In genomic region chr11:35418282-35418846, GRCh38 we compare ENCODE assay signal across 10 cellular contexts. TPM values are rescaled to one million over a fixed set of nuclear protein-coding genes. Genes with fewer than 3 reads are reported as not detected.
DNase-seq lines count a peak whose midpoint lies in the region; ATAC-seq and TF ChIP-seq lines count a peak whose summit lies in the region.
"Had no signal": no experiment of that assay in that cellular context is flagged by ENCODE, and none has a peak within 500 bp of the region (broad histone marks: within the 10 kb centered on the region; RNA-seq: fewer than 3 reads in every experiment).

No MANE protein-coding gene starts in this region.

- CTCF ChIA-PET in MCF 10A (lab: Yijun Ruan, JAX), result interaction anchor here (0.6 kb wide), 1 partner anchor 330 kb away, joined by 3 read pairs; no protein-coding TSS in a partner anchor
- CTCF ChIA-PET in mammary epithelial cell (lab: Charles Lee; ENCODE audit: low non-redundant PET), result no interaction called here

- dilution Hi-C loops in mammary epithelial cell (cut with HindIII; ENCODE audit: low sequenced_read_pairs), result no loop called here

- intact Hi-C loops in MCF 10A (cut with micrococcal nuclease) (no loop called here), mammary epithelial cell (cut with micrococcal nuclease) (no loop called here), left lung (cut with DNase I) (no loop called here), upper lobe of right lung (cut with DNase I) (no loop called here), lower leg skin (cut with DNase I; ENCODE audit: low total_unique reads) (no loop called here)
- intact Hi-C loops in activated T-helper 2 cell treated with anti-CD3 and anti-CD28 coated beads, Interferon-gamma antibody, Interleukin-2, Interleukin-4, amounts not matched to agents 10 μg/mL and 5 μg/mL and 100 μg/mL, durations not matched to agents 14 hours and 24 hours and 36 hours (cut with micrococcal nuclease), result no loop called here

- H3K27me3 Mint-ChIP-seq in MCF 10A (ENCODE audit: insufficient read depth, unreplicated experiment), result peaks cover 94% of the 10 kb centered on the region
- peaks cover 86% of the 10 kb centered on the region for H3K27me3 Mint-ChIP-seq in activated T-helper 2 cell treated with anti-CD3 and anti-CD28 coated beads, Interferon-gamma antibody, Interleukin-2, Interleukin-4, amounts not matched to agents 10 μg/mL and 5 μg/mL and 100 μg/mL, durations not matched to agents 14 hours and 24 hours and 36 hours (ENCODE audit: low read depth)

- H3K9me3 ChIP-seq in mammary epithelial cell (replicated peaks; ENCODE audit: insufficient read depth, low read length) (no peaks in the 10 kb centered on the region), left lung (no peaks in the 10 kb centered on the region), upper lobe of right lung (no peaks in the 10 kb centered on the region)

- H3K27me3 ChIP-seq in mammary epithelial cell (ENCODE audit: insufficient read depth, low read length), result peaks cover 52% of the 10 kb centered on the region
- peaks cover 57 to 93% of the 10 kb centered on the region in 2 donors for H3K27me3 ChIP-seq in left lung
- peaks cover 54% of the 10 kb centered on the region for H3K27me3 ChIP-seq in upper lobe of right lung

- no peaks in the 10 kb centered on the region for H3K79me2 ChIP-seq in mammary epithelial cell (ENCODE audit: insufficient read depth, low read length)

- H3K4me2 ChIP-seq in mammary epithelial cell (ENCODE audit: insufficient read depth, low read depth, low read length), result no peak overlapping the region

- no peak overlapping the region for H2AFZ ChIP-seq in mammary epithelial cell (ENCODE audit: low read depth, low read length)

- BruUV-seq in MCF 10A (replicated peaks; lab: Mats Ljungman, UMichigan) (no TSS peak), mammary epithelial cell (replicated peaks; lab: Mats Ljungman, UMichigan) (no TSS peak)

- ATAC-seq in left lung (peak; percentile 49), upper lobe of right lung (peak; percentile 58), HG03175 (IDR thresholded peaks at IDR 0.05; ENCODE audit: unreplicated experiment) (no peak)

- H3K36me3 ChIP-seq in mammary epithelial cell (ENCODE audit: insufficient read depth, low read length) (no peaks in the 10 kb centered on the region), left lung (no peaks in the 10 kb centered on the region), upper lobe of right lung (no peaks in the 10 kb centered on the region)

- TF ChIP-seq POLR2A in lower leg skin (IDR thresholded peaks at IDR 0.05), result no peak

- no peak for DNase-seq in MCF 10A (ENCODE audit: unreplicated experiment)
- DNase-seq in mammary epithelial cell, result no peak
- no peak for DNase-seq in activated T-helper 2 cell treated with anti-CD3 and anti-CD28 coated beads, Interferon-gamma antibody, Interleukin-2, Interleukin-4, amounts not matched to agents 10 μg/mL and 5 μg/mL and 100 μg/mL, durations not matched to agents 14 hours and 24 hours and 36 hours (ENCODE audit: low spot score)
- peak in 1 of 2 donors; percentile 70 for DNase-seq in left lung
- DNase-seq in upper lobe of right lung, result peak; percentile 65
- DNase-seq in lower leg skin (ENCODE audit: low spot score in 2 of 2), result no peak
- no peak for DNase-seq in T-helper 9 cell
- DNase-seq: activated effector memory CD4-positive, alpha-beta T cell treated with Interleukin-2 at 50 U/mL for 16 hours had no signal

- no peak overlapping the region for H3K27ac ChIP-seq in mammary epithelial cell (ENCODE audit: insufficient read depth, low read depth, low read length)
- H3K27ac ChIP-seq in left lung, result no peak overlapping the region
- H3K27ac ChIP-seq in upper lobe of right lung, result no peak overlapping the region

- TF ChIP-seq CTCF in MCF 10A (IDR thresholded peaks at IDR 0.05; ENCODE audit: unreplicated experiment) (no peak), mammary epithelial cell (conservative IDR thresholded peaks at IDR 0.05 in 1 of 2, IDR thresholded peaks at IDR 0.05 in 1 of 2; ENCODE audit: extremely low read depth in 1 of 2, insufficient read depth in 1 of 2, low read depth in 1 of 2, low read length in 2 of 2) (no peak), left lung (IDR thresholded peaks at IDR 0.05) (no peak), upper lobe of right lung (IDR thresholded peaks at IDR 0.05) (no peak), lower leg skin (IDR thresholded peaks at IDR 0.05) (no peak)

- peaks cover 8% of the 10 kb centered on the region for H3K4me1 ChIP-seq in mammary epithelial cell (ENCODE audit: insufficient read depth, low read length)
- H3K4me1 ChIP-seq in left lung, result peaks cover 16 to 22% of the 10 kb centered on the region in 2 donors
- peaks cover 12% of the 10 kb centered on the region for H3K4me1 ChIP-seq in upper lobe of right lung

- in situ Hi-C loops in mammary epithelial cell (cut with MboI; ENCODE audit: low sequenced_read_pairs in 2 of 2), result no loop called here

- H3K9me3 Mint-ChIP-seq in MCF 10A (ENCODE audit: unreplicated experiment), result no peaks in the 10 kb centered on the region
- H3K9me3 Mint-ChIP-seq in activated T-helper 2 cell treated with anti-CD3 and anti-CD28 coated beads, Interferon-gamma antibody, Interleukin-2, Interleukin-4, amounts not matched to agents 10 μg/mL and 5 μg/mL and 100 μg/mL, durations not matched to agents 14 hours and 24 hours and 36 hours, result no peaks in the 10 kb centered on the region
- H3K9me3 Mint-ChIP-seq: natural killer cell treated with Interleukin-12 subunit alpha and Interleukin-12 subunit beta and Interleukin-15 and Interleukin-18, amount 100 ng/mL, for 72 hours had no signal

- no peak overlapping the region for H3K27ac Mint-ChIP-seq in MCF 10A (ENCODE audit: low read depth, unreplicated experiment)
- H3K27ac Mint-ChIP-seq in activated T-helper 2 cell treated with anti-CD3 and anti-CD28 coated beads, Interferon-gamma antibody, Interleukin-2, Interleukin-4, amounts not matched to agents 10 μg/mL and 5 μg/mL and 100 μg/mL, durations not matched to agents 14 hours and 24 hours and 36 hours, result no peak overlapping the region
- H3K27ac Mint-ChIP-seq: natural killer cell treated with Interleukin-12 subunit alpha and Interleukin-12 subunit beta and Interleukin-15 and Interleukin-18, amount 100 ng/mL, for 72 hours had no signal

- 24% methylated on average over 25 of the region's 29 CpGs for WGBS in mammary epithelial cell (ENCODE audit: low coverage, missing lambda C conversion rate)
- WGBS in lower leg skin, 2 donors, result 9 to 21% methylated on average over 29 of the region's 29 CpGs

- H3K9ac ChIP-seq in mammary epithelial cell (ENCODE audit: insufficient read depth, low read length), result no peak overlapping the region

- no peaks in the 10 kb centered on the region for H3K4me1 Mint-ChIP-seq in MCF 10A (ENCODE audit: insufficient read depth, unreplicated experiment)
- peaks cover 4% of the 10 kb centered on the region for H3K4me1 Mint-ChIP-seq in activated T-helper 2 cell treated with anti-CD3 and anti-CD28 coated beads, Interferon-gamma antibody, Interleukin-2, Interleukin-4, amounts not matched to agents 10 μg/mL and 5 μg/mL and 100 μg/mL, durations not matched to agents 14 hours and 24 hours and 36 hours (ENCODE audit: low read depth)

- POLR2A ChIA-PET in MCF 10A (lab: Yijun Ruan, JAX), result no interaction called here

- H3K36me3 Mint-ChIP-seq in MCF 10A (ENCODE audit: insufficient read depth, unreplicated experiment), result no peaks in the 10 kb centered on the region
- no peaks in the 10 kb centered on the region for H3K36me3 Mint-ChIP-seq in activated T-helper 2 cell treated with anti-CD3 and anti-CD28 coated beads, Interferon-gamma antibody, Interleukin-2, Interleukin-4, amounts not matched to agents 10 μg/mL and 5 μg/mL and 100 μg/mL, durations not matched to agents 14 hours and 24 hours and 36 hours (ENCODE audit: low read depth)
- H3K36me3 Mint-ChIP-seq: natural killer cell treated with Interleukin-12 subunit alpha and Interleukin-12 subunit beta and Interleukin-15 and Interleukin-18, amount 100 ng/mL, for 72 hours had no signal

- H3K4me3 Mint-ChIP-seq in MCF 10A (ENCODE audit: unreplicated experiment), result peak overlapping the region; percentile 35
- peak overlapping the region; percentile 28 for H3K4me3 Mint-ChIP-seq in activated T-helper 2 cell treated with anti-CD3 and anti-CD28 coated beads, Interferon-gamma antibody, Interleukin-2, Interleukin-4, amounts not matched to agents 10 μg/mL and 5 μg/mL and 100 μg/mL, durations not matched to agents 14 hours and 24 hours and 36 hours (ENCODE audit: low read depth)
- H3K4me3 Mint-ChIP-seq: natural killer cell treated with Interleukin-12 subunit alpha and Interleukin-12 subunit beta and Interleukin-15 and Interleukin-18, amount 100 ng/mL, for 72 hours had no signal

- H3K4me3 ChIP-seq in mammary epithelial cell (replicated peaks in 1 of 3; ENCODE audit: insufficient read depth in 1 of 3, low read depth in 2 of 3, low read length in 3 of 3) (peak overlapping the region in 1 of 3 experiments; percentile 29), left lung (peak overlapping the region in 1 of 2 donors; percentile 38), upper lobe of right lung (peak overlapping the region; percentile 46), lower leg skin (ENCODE audit: low read depth, poor library complexity, severe bottlenecking) (no peak overlapping the region)

- H4K20me1 ChIP-seq in mammary epithelial cell (ENCODE audit: insufficient read depth, low read length), result no peaks in the 10 kb centered on the region

RNA-seq across cellular contexts. Expression of gene SLC1A2, which starts 1.0 kb away (rescaled TPM):
- total RNA-seq in MCF 10A (2022) (not detected in 2 replicates), mammary epithelial cell (1 to 10 TPM in 1 of 2 donors, under 1 TPM in 1; 0.09 to 2.7 TPM), left lung (1 to 10 TPM in 1 of 2 donors, under 1 TPM in 1; 0.89 to 1.5 TPM), upper lobe of right lung (2.5 TPM), lower leg skin (1 to 10 TPM in 2 of 4 donors, under 1 TPM in 2; 0.84 to 2.1 (median 1.2) TPM)
- not detected for polyA plus RNA-seq in mammary epithelial cell
- 0.05 TPM for polyA minus RNA-seq in mammary epithelial cell
- not detected in 2 replicates for total RNA-seq in activated T-helper 2 cell treated with anti-CD3 and anti-CD28 coated beads, Interferon-gamma antibody, Interleukin-2, Interleukin-4, amounts not matched to agents 10 μg/mL and 5 μg/mL and 100 μg/mL, durations not matched to agents 14 hours and 24 hours and 36 hours
